9 cellular contexts compared by ENCODE assay signal in genomic region chr22:36465232-36466021, GRCh38. TPM values are rescaled to one million over a fixed set of nuclear protein-coding genes. Genes with fewer than 3 reads are reported as not detected.
DNase-seq lines count a peak whose midpoint lies in the region; ATAC-seq and TF ChIP-seq lines count a peak whose summit lies in the region.
"Had no signal": no experiment of that assay in that cellular context is flagged by ENCODE, and none has a peak within 500 bp of the region (broad histone marks: within the 10 kb centered on the region; RNA-seq: fewer than 3 reads in every experiment).

No MANE protein-coding gene starts in this region.

- no peak for TF ChIP-seq CTCF in osteocyte (IDR thresholded peaks at IDR 0.05)

- H3K27me3 ChIP-seq in CD4-positive, alpha-beta memory T cell (ENCODE audit: insufficient read depth, low read length), result no peaks in the 10 kb centered on the region

- H3K4me1 Mint-ChIP-seq in CD4-positive, alpha-beta memory T cell, result peaks cover 11 to 23% (median 15%) of the 10 kb centered on the region in 4 donors
- H3K4me1 Mint-ChIP-seq in osteocyte (ENCODE audit: unreplicated experiment), result peaks cover 70% of the 10 kb centered on the region

- no peaks in the 10 kb centered on the region for H3K27me3 Mint-ChIP-seq in CD4-positive, alpha-beta memory T cell
- no peaks in the 10 kb centered on the region for H3K27me3 Mint-ChIP-seq in osteocyte (ENCODE audit: unreplicated experiment)

- H3K36me3 ChIP-seq in CD4-positive, alpha-beta memory T cell (ENCODE audit: insufficient read depth, low read length), result no peaks in the 10 kb centered on the region

- H3K9me3 ChIP-seq in CD4-positive, alpha-beta memory T cell (ENCODE audit: control insufficient read depth in 1 of 2, low read length in 2 of 2), result no peaks in the 10 kb centered on the region

- no peaks in the 10 kb centered on the region for H3K9me3 Mint-ChIP-seq in CD4-positive, alpha-beta memory T cell
- H3K9me3 Mint-ChIP-seq in osteocyte (ENCODE audit: unreplicated experiment), result no peaks in the 10 kb centered on the region
- H3K9me3 Mint-ChIP-seq: neural crest cell had no signal

- peaks cover 0 to 3% of the 10 kb centered on the region in 2 donors for H3K36me3 Mint-ChIP-seq in CD4-positive, alpha-beta memory T cell
- no peaks in the 10 kb centered on the region for H3K36me3 Mint-ChIP-seq in osteocyte (ENCODE audit: unreplicated experiment)

- H3K27ac ChIP-seq in CD4-positive, alpha-beta memory T cell (ENCODE audit: low read depth, low read length), result no peak overlapping the region

- H3K4me3 Mint-ChIP-seq in CD4-positive, alpha-beta memory T cell, result no peak overlapping the region
- no peak overlapping the region for H3K4me3 Mint-ChIP-seq in osteocyte (ENCODE audit: unreplicated experiment)
- H3K4me3 Mint-ChIP-seq: neural crest cell had no signal

- CTCF ChIA-PET in CD4-positive, alpha-beta memory T cell (lab: Charles Lee; ENCODE audit: partially characterized antibody), result interaction anchor here (10.0 kb wide), 1 partner anchor 165 kb away, joined by 204 read pairs; no protein-coding TSS in a partner anchor

- no peak for DNase-seq in CD4-positive, alpha-beta memory T cell
- DNase-seq in RKO (ENCODE audit: low spot score), result peak; percentile 62
- peak; percentile 63 for DNase-seq in fibroblast of gingiva (ENCODE audit: low read depth)
- no peak for DNase-seq in osteocyte (ENCODE audit: extremely low spot score, unreplicated experiment)
- no peak for DNase-seq in NCI-H1048 (lab: John Stamatoyannopoulos, UW)
- DNase-seq in NCI-H510A (lab: John Stamatoyannopoulos, UW), result no peak
- DNase-seq in T-helper 1 cell, result no peak

- peaks cover 16% of the 10 kb centered on the region for H3K4me1 ChIP-seq in CD4-positive, alpha-beta memory T cell (ENCODE audit: insufficient read depth, low read length)

- POLR2A ChIA-PET in CD4-positive, alpha-beta memory T cell (lab: Charles Lee; ENCODE audit: partially characterized antibody), result interaction anchor here (1.7 to 1.8 kb wide), 2 partner anchors 17 to 134 kb away, joined by 5 to 9 read pairs; partner anchors contain the start of gene TXN2

- intact Hi-C loops in CD4-positive, alpha-beta memory T cell (cut with micrococcal nuclease), result no loop called here

- no peak for ATAC-seq in GM18505 (IDR thresholded peaks at IDR 0.05; ENCODE audit: unreplicated experiment)

- no peak overlapping the region for H3K4me3 ChIP-seq in CD4-positive, alpha-beta memory T cell (ENCODE audit: low read length in 2 of 2)

- TF ChIP-seq POLR2A in GM18505 (IDR thresholded peaks at IDR 0.05; ENCODE audit: borderline replicate concordance, extremely low read depth, insufficient read depth, insufficient read length), result no peak

- peak overlapping the region in 4 of 7 donors; percentile 15 to 70 (median 66) for H3K27ac Mint-ChIP-seq in CD4-positive, alpha-beta memory T cell
- H3K27ac Mint-ChIP-seq in osteocyte (ENCODE audit: unreplicated experiment), result peak overlapping the region; percentile 93

RNA-seq across cellular contexts. Expression of gene TXN2, which starts 16.0 kb away (rescaled TPM):
- total RNA-seq in CD4-positive, alpha-beta memory T cell, result 10 to 100 TPM; 33.5 to 34.5 TPM
- polyA plus RNA-seq in CD4-positive, alpha-beta memory T cell, result 100 to 1,000 TPM; 103 to 148 TPM
- 67.4 and 70.0 TPM in 2 replicates for total RNA-seq in osteocyte

RNA-seq across cellular contexts. Expression of gene FOXRED2, which starts 41.4 kb away (rescaled TPM):
- 1 to 10 TPM; 7.3 to 8.5 TPM for total RNA-seq in CD4-positive, alpha-beta memory T cell
- 1 to 10 TPM in 1 of 2 donors, not detected in 1; 2.7 TPM for polyA plus RNA-seq in CD4-positive, alpha-beta memory T cell
- total RNA-seq in osteocyte, result 48.0 and 48.9 TPM in 2 replicates

Comparison
In these comparisons a context has a peak if more than half of its experiments do, and no peak if none do; other contexts are left out.
1. DNase-seq: peak in RKO (single experiment) and fibroblast of gingiva (single experiment); none in CD4-positive, alpha-beta memory T cell (0 of 5), osteocyte (single experiment), NCI-H1048 (single experiment), NCI-H510A (single experiment) and T-helper 1 cell (0 of 5).